Comparison of ENCODE assay signal across 12 cellular contexts in genomic region chr10:111983970-111984525, GRCh38.
A peak's percentile ranks its signal among the peaks of the same experiment; 100 is the strongest.
DNase-seq lines count a peak whose midpoint lies in the region.
"Had no signal": no experiment of that assay in that cellular context is flagged by ENCODE, and none has a peak within 500 bp of the region (broad histone marks: within the 10 kb centered on the region; RNA-seq: fewer than 3 reads in every experiment).

No MANE protein-coding gene starts in this region.

- no peak overlapping the region for H4K8ac ChIP-seq in mesendoderm (ENCODE audit: low read depth, low read length)

- H3K4me2 ChIP-seq in mesendoderm (ENCODE audit: low read length), result no peak overlapping the region

- peak overlapping the region; percentile 25 for H3K4ac ChIP-seq in mesendoderm (ENCODE audit: low read depth, low read length)

- no peaks in the 10 kb centered on the region for H3K27me3 ChIP-seq in mesendoderm (ENCODE audit: insufficient read depth, low read length, poor library complexity)
- no peaks in the 10 kb centered on the region for H3K27me3 ChIP-seq in SJCRH30

- H3K27ac ChIP-seq in mesendoderm (ENCODE audit: low read depth, low read length), result peak overlapping the region; percentile 4
- no peak overlapping the region for H3K27ac ChIP-seq in SJCRH30

- DNase-seq in NCI-H82 (lab: John Stamatoyannopoulos, UW), result peak; percentile 89
- peak; percentile 29 for DNase-seq in cerebellar cortex (ENCODE audit: low spot score)
- DNase-seq in mesendoderm, result peak; percentile 93
- no peak for DNase-seq in effector CD4-positive, alpha-beta T cell
- no peak for DNase-seq in SJCRH30
- DNase-seq in cerebellar nuclear complex (lab: John Stamatoyannopoulos, UW), result no peak
- DNase-seq: CD4-positive, CD25-positive, alpha-beta regulatory T cell; CD8-positive, alpha-beta memory T cell; COR-L47; DMS79 treated with DMSO at 0.1 percent for 48 hours; H9 had no signal

- H3K18ac ChIP-seq in mesendoderm (ENCODE audit: low read length), result no peak overlapping the region

- H3K79me2 ChIP-seq in mesendoderm (ENCODE audit: control insufficient read depth, insufficient read depth, low read length), result no peaks in the 10 kb centered on the region

- H3K56ac ChIP-seq in mesendoderm (ENCODE audit: low read length), result peak overlapping the region; percentile 20

- no peak overlapping the region for H3K23ac ChIP-seq in mesendoderm (ENCODE audit: low read length)

- H3K36me3 ChIP-seq in mesendoderm (ENCODE audit: control insufficient read depth, insufficient read depth, low read length) (no peaks in the 10 kb centered on the region), SJCRH30 (no peaks in the 10 kb centered on the region)

- H3K4me3 ChIP-seq in mesendoderm (ENCODE audit: low read length) (no peak overlapping the region), SJCRH30 (no peak overlapping the region)
- H3K4me3 ChIP-seq: GM12878 had no signal

- no peak overlapping the region for H2BK15ac ChIP-seq in mesendoderm (replicated peaks; ENCODE audit: low read depth)

- no peak overlapping the region for H3K9ac ChIP-seq in mesendoderm (ENCODE audit: low read length)

- peaks cover 2% of the 10 kb centered on the region for H3K4me1 ChIP-seq in mesendoderm (ENCODE audit: control insufficient read depth, low read depth, low read length)
- no peaks in the 10 kb centered on the region for H3K4me1 ChIP-seq in SJCRH30

- H2BK5ac ChIP-seq in mesendoderm (ENCODE audit: low read length), result peak overlapping the region; percentile 76

- H4K5ac ChIP-seq in mesendoderm (ENCODE audit: low read length), result no peak overlapping the region

- H3K9me3 ChIP-seq in SJCRH30 (replicated peaks), result no peaks in the 10 kb centered on the region

- H2BK120ac ChIP-seq in mesendoderm (ENCODE audit: low read depth, low read length), result no peak overlapping the region

- no peak overlapping the region for H2AK5ac ChIP-seq in mesendoderm (ENCODE audit: low read length)

- WGBS in mesendoderm (ENCODE audit: extremely low coverage, insufficient coverage, low lambda C conversion rate), result no CpG with 5 or more reads among the region's 7 CpGs

- H3K79me1 ChIP-seq in mesendoderm (ENCODE audit: low read length), result no peaks in the 10 kb centered on the region

Comparison
In these comparisons a context has a peak if more than half of its experiments do, and no peak if none do; other contexts are left out.
1. DNase-seq: peak in NCI-H82 (single experiment), cerebellar cortex (single experiment) and mesendoderm (single experiment); none in effector CD4-positive, alpha-beta T cell (single experiment), SJCRH30 (0 of 2) and cerebellar nuclear complex (0 of 2).